Comparison of ENCODE assay signal across 10 cellular contexts in the genomic region with DNA sequence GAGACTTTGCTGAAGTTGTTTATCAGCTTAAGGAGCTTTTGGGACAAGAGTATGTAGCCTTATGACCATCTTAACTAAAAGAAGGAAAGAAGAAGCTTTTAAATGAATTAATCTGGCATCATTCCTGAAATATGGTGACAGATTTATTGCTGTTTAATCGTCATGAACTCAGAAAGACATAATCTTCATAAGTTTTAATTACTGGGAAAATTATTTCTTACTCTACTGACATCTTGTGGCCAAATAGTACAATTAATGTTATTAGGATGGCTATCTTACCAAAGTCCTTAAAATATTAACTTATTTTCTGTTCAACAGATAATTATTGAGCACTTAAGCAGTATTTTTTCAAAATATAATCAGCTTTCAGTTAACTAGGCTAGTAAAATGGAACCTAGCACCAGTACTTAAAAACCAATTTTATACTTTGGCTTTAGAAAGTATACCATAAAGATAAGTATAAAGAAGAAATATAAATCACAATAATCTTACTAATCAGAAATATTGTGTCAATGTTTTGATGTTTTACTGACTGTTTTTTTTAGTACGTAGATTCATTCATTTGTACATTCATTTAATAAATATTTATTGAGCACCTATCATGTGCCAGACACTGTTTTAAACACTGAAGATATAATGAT. TPM values are rescaled to one million over a fixed set of nuclear protein-coding genes. Genes with fewer than 3 reads are reported as not detected.
DNase-seq lines count a peak whose midpoint lies in the region; ATAC-seq and TF ChIP-seq lines count a peak whose summit lies in the region.
"Had no signal": no experiment of that assay in that cellular context is flagged by ENCODE, and none has a peak within 500 bp of the region (broad histone marks: within the 10 kb centered on the region; RNA-seq: fewer than 3 reads in every experiment).

No MANE protein-coding gene starts in this region.

- H3K27me3 ChIP-seq in GM23248 (replicated peaks; ENCODE audit: insufficient read depth), result no peaks in the 10 kb centered on the region

- H3K27me3 Mint-ChIP-seq in T-helper 17 cell, result no peaks in the 10 kb centered on the region

- H3K79me2 ChIP-seq in GM23248 (ENCODE audit: insufficient read depth), result peaks cover 67% of the 10 kb centered on the region

- H3K4me3 ChIP-seq in AG10803 (ENCODE audit: low read length) (no peak overlapping the region), GM23248 (no peak overlapping the region)

- peak; percentile 58 for DNase-seq in AG10803 (ENCODE audit: low read depth)
- peak; percentile 54 for DNase-seq in GM23248
- DNase-seq in T-helper 17 cell, result no peak
- DNase-seq in kidney glomerular epithelial cell (lab: John Stamatoyannopoulos, UW), result peak; percentile 22
- no peak for DNase-seq in activated naive CD4-positive, alpha-beta T cell treated with anti-CD3 and anti-CD28 coated beads, Interleukin-2, amount 50 U/mL, for 72 hours (ENCODE audit: low spot score in 2 of 2)
- DNase-seq in mucosa of gallbladder (ENCODE audit: low spot score), result no peak
- DNase-seq in central memory CD4-positive, alpha-beta T cell, result no peak
- DNase-seq: SHP77 treated with DMSO at 0.1 percent for 48 hours; stimulated activated naive CD4-positive, alpha-beta T cell treated with Interleukin-2 at 50 U/mL for 16 hours had no signal

- H3F3A ChIP-seq in GM23248 (ENCODE audit: insufficient read depth), result peaks cover 43% of the 10 kb centered on the region

- peak overlapping the region; percentile 77 for H3K27ac Mint-ChIP-seq in T-helper 17 cell
- H3K27ac Mint-ChIP-seq in activated naive CD4-positive, alpha-beta T cell treated with anti-CD3 and anti-CD28 coated beads, Interleukin-2, amount 50 U/mL, for 72 hours, result no peak overlapping the region

- H2AFZ ChIP-seq in GM23248, result no peak overlapping the region

- ATAC-seq in T-helper 17 cell, result no peak
- ATAC-seq in GM19397 (IDR thresholded peaks at IDR 0.05; ENCODE audit: unreplicated experiment), result no peak
- ATAC-seq in activated naive CD4-positive, alpha-beta T cell treated with anti-CD3 and anti-CD28 coated beads, Interleukin-2, amount 50 U/mL, for 72 hours, result no peak

- no peak overlapping the region for H3K4me3 Mint-ChIP-seq in T-helper 17 cell

- H3K9me3 ChIP-seq in GM23248 (ENCODE audit: low read depth) (no peaks in the 10 kb centered on the region), T-helper 17 cell (ENCODE audit: control insufficient read depth, low read length, poor library complexity, severe bottlenecking) (no peaks in the 10 kb centered on the region)

- H3K9ac ChIP-seq in GM23248, result peak overlapping the region; percentile 25

- H3K9me2 ChIP-seq in GM23248 (ENCODE audit: insufficient read depth), result no peaks in the 10 kb centered on the region

- TF ChIP-seq CTCF in AG10803 (conservative IDR thresholded peaks at IDR 0.05; ENCODE audit: low read length), result peak; percentile 50

- H3K36me3 Mint-ChIP-seq in T-helper 17 cell (ENCODE audit: low read depth), result peaks cover 5% of the 10 kb centered on the region
- H3K36me3 Mint-ChIP-seq in activated naive CD4-positive, alpha-beta T cell treated with anti-CD3 and anti-CD28 coated beads, Interleukin-2, amount 50 U/mL, for 72 hours, result no peaks in the 10 kb centered on the region

- H3K4me1 Mint-ChIP-seq in T-helper 17 cell, result peaks cover 11% of the 10 kb centered on the region

- peaks cover 21% of the 10 kb centered on the region for H3K36me3 ChIP-seq in GM23248 (ENCODE audit: low read depth)

- no peaks in the 10 kb centered on the region for H3K9me3 Mint-ChIP-seq in activated naive CD4-positive, alpha-beta T cell treated with anti-CD3 and anti-CD28 coated beads, Interleukin-2, amount 50 U/mL, for 72 hours

- peak overlapping the region; percentile 47 for H3K4me2 ChIP-seq in GM23248 (ENCODE audit: unreplicated experiment)

- in situ Hi-C loops in GM23248 (cut with MboI), result no loop called here

- H3K4me1 ChIP-seq in GM23248 (ENCODE audit: insufficient read depth), result peaks cover 26% of the 10 kb centered on the region

- WGBS in GM23248 (ENCODE audit: low coverage in 1 of 2, low lambda C conversion rate in 2 of 2, missing lambda C conversion rate in 2 of 2), 2 experiments, result 2 to 7% methylated on average over 2 of the region's 2 CpGs

- H3K27ac ChIP-seq in GM23248, result peak overlapping the region; percentile 50

- H4K20me1 ChIP-seq in GM23248 (ENCODE audit: insufficient read depth), result no peaks in the 10 kb centered on the region

RNA-seq across cellular contexts. Expression of a gene that starts 34.7 kb away (rescaled TPM):
- total RNA-seq in GM23248 (2014; rRNA removed; shearing (Covaris generic)), result not detected in 2 replicates
- polyA plus RNA-seq in GM23248 (2016; fragmentation: Nextera tagmentation; extraction: Ambion mirVana), result not detected in 2 replicates
- total RNA-seq in T-helper 17 cell, result 10 to 100 TPM; 10.9 to 18.3 TPM
- not detected for total RNA-seq in activated naive CD4-positive, alpha-beta T cell treated with anti-CD3 and anti-CD28 coated beads, Interleukin-2, amount 50 U/mL, for 72 hours
- total RNA-seq in mucosa of gallbladder, result 0.66 TPM

RNA-seq across cellular contexts. Expression of a gene that starts 56.6 kb away (rescaled TPM):
- not detected in 2 replicates for total RNA-seq in GM23248 (2014; rRNA removed; shearing (Covaris generic))
- not detected in 2 replicates for polyA plus RNA-seq in GM23248 (2016; fragmentation: Nextera tagmentation; extraction: Ambion mirVana)
- total RNA-seq in T-helper 17 cell (under 1 TPM; 0.25 to 0.39 TPM), mucosa of gallbladder (152 TPM)
- under 1 TPM; 0.09 to 0.88 TPM for total RNA-seq in activated naive CD4-positive, alpha-beta T cell treated with anti-CD3 and anti-CD28 coated beads, Interleukin-2, amount 50 U/mL, for 72 hours

Comparison
In these comparisons a context has a peak if more than half of its experiments do, and no peak if none do; other contexts are left out.
1. DNase-seq: peak in AG10803 (single experiment), GM23248 (single experiment) and kidney glomerular epithelial cell (single experiment); none in T-helper 17 cell (0 of 3), activated naive CD4-positive, alpha-beta T cell treated with anti-CD3 and anti-CD28 coated beads, Interleukin-2, amount 50 U/mL, for 72 hours (0 of 2), mucosa of gallbladder (single experiment) and central memory CD4-positive, alpha-beta T cell (single experiment).
2. RNA of a gene that starts 56.6 kb away (total RNA-seq): 152 TPM in mucosa of gallbladder (single experiment); 0.09 to 0.88 TPM in activated naive CD4-positive, alpha-beta T cell treated with anti-CD3 and anti-CD28 coated beads, Interleukin-2, amount 50 U/mL, for 72 hours, 0.25 to 0.39 TPM in T-helper 17 cell and not detected in GM23248; every median in the first group is over 10 times any median in the second.